In genomic region chr19:16836115-16836905, GRCh38 we compare ENCODE assay signal across 1 cellular context.
TF ChIP-seq lines count a peak whose summit lies in the region.

No MANE protein-coding gene starts in this region.

TF ChIP-seq in H1, 55 proteins besides CTCF, POLR2A, EP300 and RAD21 (continued from another document):
- TF ChIP-seq CHD1 (IDR thresholded peaks at IDR 0.05; ENCODE audit: low read depth, low read length), result no peak
- TF ChIP-seq SIX5 (IDR thresholded peaks at IDR 0.05; ENCODE audit: low read depth, low read length), result no peak
- TF ChIP-seq POU5F1 (IDR thresholded peaks at IDR 0.05; ENCODE audit: low read depth, low read length), result no peak
- TF ChIP-seq SP4 (IDR thresholded peaks at IDR 0.05; ENCODE audit: low read length), result no peak
